Comparison of ENCODE assay signal across 20 cellular contexts in the genomic region with DNA sequence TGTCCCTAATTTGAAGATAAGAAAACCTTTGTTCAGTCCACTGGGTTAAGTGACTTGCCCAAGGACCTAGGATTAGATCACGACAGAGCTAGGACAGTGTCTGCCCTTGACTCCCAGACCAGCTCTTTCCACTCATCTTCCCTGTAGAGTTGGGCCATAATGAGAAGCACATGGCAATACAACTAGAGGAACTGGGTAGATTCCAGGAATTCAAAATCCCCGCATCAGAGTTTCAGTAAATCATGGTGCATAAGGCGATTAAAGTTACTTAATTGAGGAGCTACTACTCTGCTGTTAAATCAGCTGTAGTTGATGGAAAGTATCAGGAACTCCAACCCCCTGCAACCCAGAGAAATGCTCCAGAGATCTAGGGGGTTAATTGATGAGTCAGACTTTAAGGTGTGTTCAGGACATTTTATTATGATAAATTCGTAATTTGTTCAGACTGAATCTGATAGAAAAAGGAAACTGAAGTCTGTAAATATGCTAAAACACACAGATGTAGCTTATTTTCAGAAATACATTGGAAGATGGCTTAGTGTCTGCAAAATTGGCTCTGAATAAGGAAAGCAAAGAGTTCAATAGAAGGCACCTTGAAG. TPM values are rescaled to one million over a fixed set of nuclear protein-coding genes. Genes with fewer than 3 reads are reported as not detected.
A peak's percentile ranks its signal among the peaks of the same experiment; 100 is the strongest.
DNase-seq lines count a peak whose midpoint lies in the region; ATAC-seq and TF ChIP-seq lines count a peak whose summit lies in the region.
"Had no signal": no experiment of that assay in that cellular context is flagged by ENCODE, and none has a peak within 500 bp of the region (broad histone marks: within the 10 kb centered on the region; RNA-seq: fewer than 3 reads in every experiment).

No MANE protein-coding gene starts in this region.

- H3K4me3 ChIP-seq in SK-N-MC (0 out of 2 replicates have a peak overlapping the region, but pooled peaks have one; percentile 13), fibroblast of mammary gland (ENCODE audit: control insufficient read depth, low read depth, low read length) (no peak overlapping the region), smooth muscle cell (no peak overlapping the region)
- H3K4me3 ChIP-seq: SJSA1 had no signal

- H3K27me3 Mint-ChIP-seq in activated CD4-positive, alpha-beta T cell treated with anti-CD3 and anti-CD28 coated beads, Interleukin-2, amount 10 ng/mL, durations not matched to agents 24 days and 14 days = peaks cover 59% of the 10 kb centered on the region
- H3K27me3 Mint-ChIP-seq in activated CD4-positive, alpha-beta T cell treated with anti-CD3 and anti-CD28 coated beads for 36 hours = peaks cover 41% of the 10 kb centered on the region

- H3K27ac ChIP-seq in SK-N-MC (peak overlapping the region; percentile 49; the same call in 1 of the 2 replicates), smooth muscle cell (ENCODE audit: low read depth) (peak overlapping the region; percentile 70)
- H3K27ac ChIP-seq: 22Rv1, SJSA1 had no signal

- CTCF ChIA-PET in activated CD4-positive, alpha-beta T cell treated with anti-CD3 and anti-CD28 coated beads for 36 hours (lab: Charles Lee) = no interaction called here

- H2AFZ ChIP-seq in smooth muscle cell (ENCODE audit: low read depth) = no peak overlapping the region

- POLR2A ChIA-PET in activated CD4-positive, alpha-beta T cell treated with anti-CD3 and anti-CD28 coated beads for 36 hours (lab: Charles Lee) = no interaction called here

- H3F3A ChIP-seq in smooth muscle cell (ENCODE audit: low read depth) = peaks cover 23% of the 10 kb centered on the region

- WGBS in smooth muscle cell (ENCODE audit: low lambda C conversion rate) = 59% methylated on average over 4 of the region's 4 CpGs

- no peak for ATAC-seq in activated CD4-positive, alpha-beta T cell treated with anti-CD3 and anti-CD28 coated beads for 36 hours
- ATAC-seq: T-cell had no signal

- no peak overlapping the region for H3K4me3 Mint-ChIP-seq in activated CD4-positive, alpha-beta T cell treated with anti-CD3 and anti-CD28 coated beads, Interleukin-2, amount 10 ng/mL, durations not matched to agents 24 days and 14 days
- H3K4me3 Mint-ChIP-seq in activated CD4-positive, alpha-beta T cell treated with anti-CD3 and anti-CD28 coated beads for 36 hours = no peak overlapping the region
- H3K4me3 Mint-ChIP-seq: T-cell had no signal

- H3K4me1 ChIP-seq in smooth muscle cell (ENCODE audit: low read depth) = peaks cover 26% of the 10 kb centered on the region

- H3K4me1 Mint-ChIP-seq in activated CD4-positive, alpha-beta T cell treated with anti-CD3 and anti-CD28 coated beads, Interleukin-2, amount 10 ng/mL, durations not matched to agents 24 days and 14 days = peaks cover 6% of the 10 kb centered on the region
- peaks cover 6% of the 10 kb centered on the region for H3K4me1 Mint-ChIP-seq in activated CD4-positive, alpha-beta T cell treated with anti-CD3 and anti-CD28 coated beads for 36 hours

- TF ChIP-seq CTCF in fibroblast of mammary gland (conservative IDR thresholded peaks at IDR 0.05; ENCODE audit: control insufficient read depth, insufficient read depth, low read depth, low read length) (no peak), smooth muscle cell (IDR thresholded peaks at IDR 0.05; ENCODE audit: borderline replicate concordance, insufficient read depth, poor library complexity, severe bottlenecking) (no peak)

- H3K4me2 ChIP-seq in smooth muscle cell = peak overlapping the region; percentile 93

- no peak overlapping the region for H3K27ac Mint-ChIP-seq in activated CD4-positive, alpha-beta T cell treated with anti-CD3 and anti-CD28 coated beads, Interleukin-2, amount 10 ng/mL, durations not matched to agents 24 days and 14 days
- no peak overlapping the region for H3K27ac Mint-ChIP-seq in activated CD4-positive, alpha-beta T cell treated with anti-CD3 and anti-CD28 coated beads for 36 hours
- H3K27ac Mint-ChIP-seq: T-cell had no signal

- no peaks in the 10 kb centered on the region for H3K27me3 ChIP-seq in smooth muscle cell (ENCODE audit: low read depth)
- H3K27me3 ChIP-seq: SJSA1 had no signal

- H3K9ac ChIP-seq in SK-N-MC (ENCODE audit: insufficient read length) (no peak overlapping the region), smooth muscle cell (ENCODE audit: low read depth) (no peak overlapping the region)

- H3K36me3 ChIP-seq in SK-N-MC (ENCODE audit: insufficient read depth, low read length) = no peaks in the 10 kb centered on the region
- no peaks in the 10 kb centered on the region for H3K36me3 ChIP-seq in smooth muscle cell (ENCODE audit: low read depth)

- intact Hi-C loops in activated CD4-positive, alpha-beta T cell treated with anti-CD3 and anti-CD28 coated beads, Interleukin-2, amount 10 ng/mL, durations not matched to agents 24 days and 14 days (cut with micrococcal nuclease) = no loop called here
- intact Hi-C loops in activated CD4-positive, alpha-beta T cell treated with anti-CD3 and anti-CD28 coated beads for 36 hours (cut with DNase I, micrococcal nuclease) = no loop called here

- H3K9me3 Mint-ChIP-seq in activated CD4-positive, alpha-beta T cell treated with anti-CD3 and anti-CD28 coated beads, Interleukin-2, amount 10 ng/mL, durations not matched to agents 24 days and 14 days = no peaks in the 10 kb centered on the region
- no peaks in the 10 kb centered on the region for H3K9me3 Mint-ChIP-seq in activated CD4-positive, alpha-beta T cell treated with anti-CD3 and anti-CD28 coated beads for 36 hours (ENCODE audit: low read depth)
- H3K9me3 Mint-ChIP-seq: T-cell had no signal

- H3K9me3 ChIP-seq in SK-N-MC (ENCODE audit: low read depth, low read length) (no peaks in the 10 kb centered on the region), smooth muscle cell (replicated peaks; ENCODE audit: low read depth) (no peaks in the 10 kb centered on the region)
- H3K9me3 ChIP-seq: SJSA1 had no signal

- DNase-seq in activated CD4-positive, alpha-beta T cell treated with anti-CD3 and anti-CD28 coated beads, Interleukin-2, amount 10 ng/mL, durations not matched to agents 24 days and 14 days = peak; percentile 34
- no peak for DNase-seq in activated CD4-positive, alpha-beta T cell treated with anti-CD3 and anti-CD28 coated beads for 36 hours
- DNase-seq in SK-N-MC (ENCODE audit: low read depth, low spot score) = no peak
- peak; percentile 63 for DNase-seq in fibroblast of mammary gland (ENCODE audit: low read depth)
- DNase-seq in smooth muscle cell (lab: John Stamatoyannopoulos, UW; ENCODE audit: unreplicated experiment) = no peak
- no peak for DNase-seq in NCI-H2196 (lab: John Stamatoyannopoulos, UW; ENCODE audit: unreplicated experiment)
- no peak for DNase-seq in DMS153 (lab: John Stamatoyannopoulos, UW)
- no peak for DNase-seq in activated effector memory CD4-positive, alpha-beta T cell treated with anti-CD3 and anti-CD28 coated beads, Interleukin-2, amount 50 U/mL, for 16 hours
- DNase-seq: C1 segment of cervical spinal cord, GF-D8, GOT3, NCI-H1092, NCI-H1694, NCI-H69, T-cell had no signal

- H3K79me2 ChIP-seq in smooth muscle cell (ENCODE audit: low read depth) = peaks cover 100% of the 10 kb centered on the region

- H4K20me1 ChIP-seq in smooth muscle cell (ENCODE audit: low read depth) = peaks cover 91% of the 10 kb centered on the region

- no peaks in the 10 kb centered on the region for H3K36me3 Mint-ChIP-seq in activated CD4-positive, alpha-beta T cell treated with anti-CD3 and anti-CD28 coated beads, Interleukin-2, amount 10 ng/mL, durations not matched to agents 24 days and 14 days (ENCODE audit: low read depth)
- no peaks in the 10 kb centered on the region for H3K36me3 Mint-ChIP-seq in activated CD4-positive, alpha-beta T cell treated with anti-CD3 and anti-CD28 coated beads for 36 hours (ENCODE audit: low read depth)
- H3K36me3 Mint-ChIP-seq: T-cell had no signal

RNA-seq across cellular contexts. Expression of a gene that starts 5.7 kb away (rescaled TPM):
- 0.09 TPM in 1 of 2 replicates, not detected in the other for total RNA-seq in activated CD4-positive, alpha-beta T cell treated with anti-CD3 and anti-CD28 coated beads, Interleukin-2, amount 10 ng/mL, durations not matched to agents 24 days and 14 days
- total RNA-seq in activated CD4-positive, alpha-beta T cell treated with anti-CD3 and anti-CD28 coated beads for 36 hours = under 1 TPM in 1 of 2 experiments, not detected in 1; 0.32 TPM
- total RNA-seq in smooth muscle cell = 292 and 302 TPM in 2 replicates
- 230 and 309 TPM in 2 replicates for polyA plus RNA-seq in smooth muscle cell
- total RNA-seq: HT-29, OCI-LY7 had no signal

RNA-seq across cellular contexts. Expression of a gene that starts 44.3 kb away (rescaled TPM):
- total RNA-seq in activated CD4-positive, alpha-beta T cell treated with anti-CD3 and anti-CD28 coated beads, Interleukin-2, amount 10 ng/mL, durations not matched to agents 24 days and 14 days = not detected in 2 replicates
- not detected for total RNA-seq in activated CD4-positive, alpha-beta T cell treated with anti-CD3 and anti-CD28 coated beads for 36 hours
- total RNA-seq in smooth muscle cell = not detected in 2 replicates
- polyA plus RNA-seq in smooth muscle cell = 1.4 TPM in 1 of 2 replicates, not detected in the other
- total RNA-seq: HT-29, M059J, OCI-LY7, SJSA1, T-cell had no signal

Comparison
In these comparisons a context has a peak if more than half of its experiments do, and no peak if none do; other contexts are left out.
1. DNase-seq: peak in activated CD4-positive, alpha-beta T cell treated with anti-CD3 and anti-CD28 coated beads, Interleukin-2, amount 10 ng/mL, durations not matched to agents 24 days and 14 days (single experiment) and fibroblast of mammary gland (single experiment); none in activated CD4-positive, alpha-beta T cell treated with anti-CD3 and anti-CD28 coated beads for 36 hours (single experiment), SK-N-MC (single experiment), smooth muscle cell (single experiment), NCI-H2196 (single experiment), DMS153 (single experiment) and activated effector memory CD4-positive, alpha-beta T cell treated with anti-CD3 and anti-CD28 coated beads, Interleukin-2, amount 50 U/mL, for 16 hours (single experiment).
2. RNA of a gene that starts 5.7 kb away (total RNA-seq): 292 to 302 TPM in smooth muscle cell; 0.32 TPM in activated CD4-positive, alpha-beta T cell treated with anti-CD3 and anti-CD28 coated beads for 36 hours and 0.09 TPM in activated CD4-positive, alpha-beta T cell treated with anti-CD3 and anti-CD28 coated beads, Interleukin-2, amount 10 ng/mL, durations not matched to agents 24 days and 14 days; every median in the first group is over 100 times any median in the second.